Comparison of ENCODE assay signal across 11 cellular contexts in genomic region chr2:165572155-165572554, GRCh38.
DNase-seq lines count a peak whose midpoint lies in the region; ATAC-seq and TF ChIP-seq lines count a peak whose summit lies in the region.
"Had no signal": no experiment of that assay in that cellular context is flagged by ENCODE, and none has a peak within 500 bp of the region (broad histone marks: within the 10 kb centered on the region; RNA-seq: fewer than 3 reads in every experiment).

No MANE protein-coding gene starts in this region.

- H2AFZ ChIP-seq in Karpas-422 (ENCODE audit: low read length) = no peak overlapping the region

- no peaks in the 10 kb centered on the region; the same call in 1 of the 2 replicates for H3K9me2 ChIP-seq in Karpas-422 (replicated peaks; ENCODE audit: insufficient read depth, low read length)

- no peaks in the 10 kb centered on the region for H3K9me3 ChIP-seq in Karpas-422 (ENCODE audit: low read length)

- H3K4me3 ChIP-seq in Karpas-422 (ENCODE audit: low read length) (peak overlapping the region; percentile 69), coronary artery (peak overlapping the region; percentile 47)

- H3K36me3 ChIP-seq in Karpas-422 (ENCODE audit: insufficient read depth, low read length) = 0 out of 2 replicates have a peak, but pooled peaks cover 2% of the 10 kb centered on the region

- peak; percentile 81 for DNase-seq in Karpas-422
- peak; percentile 30 for DNase-seq in NCI-H510A (lab: John Stamatoyannopoulos, UW)
- DNase-seq in coronary artery (ENCODE audit: low spot score) = no peak
- DNase-seq in pons (ENCODE audit: low spot score) = peak; percentile 71
- no peak for DNase-seq in A172 (ENCODE audit: low spot score)
- no peak for DNase-seq in central memory CD4-positive, alpha-beta T cell
- DNase-seq: activated T-cell treated with anti-CD3 and anti-CD28 coated beads, Interleukin-2, amount 50 U/mL, for 1 hour; DND-41 had no signal

- peak overlapping the region; percentile 92 for H3K27ac ChIP-seq in Karpas-422 (ENCODE audit: low read length)
- peak overlapping the region in 1 of 2 donors; percentile 41 for H3K27ac ChIP-seq in coronary artery
- H3K27ac ChIP-seq: KMS-11 had no signal

- peak overlapping the region; percentile 70 for H3K9ac ChIP-seq in Karpas-422 (ENCODE audit: low read length)
- H3K9ac ChIP-seq: KMS-11 had no signal

- ATAC-seq in HG02623 (IDR thresholded peaks at IDR 0.05; ENCODE audit: unreplicated experiment) (no peak), GM18867 (IDR thresholded peaks at IDR 0.05; ENCODE audit: unreplicated experiment) (no peak)

- peaks cover 28% of the 10 kb centered on the region for H3K4me1 ChIP-seq in Karpas-422 (ENCODE audit: low read length)

- peaks cover 25% of the 10 kb centered on the region for H3K79me2 ChIP-seq in Karpas-422 (ENCODE audit: low read length)

- no peaks in the 10 kb centered on the region for H4K20me1 ChIP-seq in Karpas-422 (ENCODE audit: insufficient read depth, low read depth, low read length)

- no peak for TF ChIP-seq CTCF in coronary artery (IDR thresholded peaks at IDR 0.05)

- no peaks in the 10 kb centered on the region for H3K27me3 ChIP-seq in Karpas-422 (ENCODE audit: low read length)

- H3K4me2 ChIP-seq in Karpas-422 (ENCODE audit: low read depth, low read length, poor library complexity, severe bottlenecking) = peak overlapping the region; percentile 62
- H3K4me2 ChIP-seq: KMS-11 had no signal

Comparison
In these comparisons a context has a peak if more than half of its experiments do, and no peak if none do; other contexts are left out.
1. DNase-seq: peak in Karpas-422 (single experiment), NCI-H510A (single experiment) and pons (single experiment); none in coronary artery (single experiment), A172 (single experiment) and central memory CD4-positive, alpha-beta T cell (single experiment).